In the genomic region with DNA sequence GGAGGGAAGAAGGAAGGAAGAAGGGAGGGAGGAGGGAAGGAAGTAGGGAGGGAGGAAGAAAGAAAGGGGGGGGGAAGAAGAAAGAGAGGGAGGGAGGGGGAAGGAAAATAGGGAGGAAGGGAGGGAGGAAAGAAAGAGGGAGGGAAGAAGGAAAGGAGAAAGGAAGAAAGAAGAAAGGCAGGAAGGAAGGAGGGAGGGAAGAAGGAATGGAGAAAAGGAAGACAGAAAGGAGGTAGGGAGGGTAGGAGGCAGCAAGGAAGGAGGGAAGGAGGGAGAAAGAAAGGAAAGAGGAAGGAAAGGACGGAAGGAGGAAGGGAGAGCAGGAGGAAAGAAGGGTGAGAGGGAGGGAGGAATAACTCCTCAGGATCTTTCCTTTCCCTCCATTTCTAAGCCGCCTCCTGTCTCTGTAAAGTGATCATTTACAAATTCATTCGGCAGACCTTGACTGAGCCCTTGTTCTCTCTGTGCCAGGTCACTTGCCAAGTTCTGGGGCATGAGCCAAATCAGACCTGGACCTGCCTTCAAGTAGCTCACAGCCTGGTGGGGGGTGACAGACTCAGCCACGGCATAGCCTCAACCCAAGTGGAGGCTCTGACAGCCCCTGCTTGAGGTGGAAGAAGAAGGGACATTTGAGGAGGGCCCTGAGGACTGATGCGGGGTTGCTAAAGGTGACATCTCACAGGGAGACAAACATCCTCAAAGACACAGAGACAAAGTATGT, we compare ENCODE assay signal across 30 cellular contexts.
"Had no signal": no experiment of that assay in that cellular context is flagged by ENCODE, and none has a peak within 500 bp of the region (broad histone marks: within the 10 kb centered on the region; RNA-seq: fewer than 3 reads in every experiment).

No MANE protein-coding gene starts in this region.

- H3K36me3 ChIP-seq: ascending aorta, brain microvascular endothelial cell, esophagus muscularis mucosa, left lung, neutrophil, prostate gland, stomach, thyroid gland, upper lobe of left lung, vagina had no signal

- H3K27ac ChIP-seq: ascending aorta, brain microvascular endothelial cell, esophagus muscularis mucosa, foreskin keratinocyte, left lung, neutrophil, prostate gland, stomach, thyroid gland, upper lobe of left lung, vagina, VCaP had no signal

- H3K27ac Mint-ChIP-seq: activated naive CD8-positive, alpha-beta T cell treated with anti-CD3 and anti-CD28 coated beads, Interleukin-2, amount 10 ng/mL, durations not matched to agents 7 days and 5 days; nephron; stimulated activated memory B cell treated with anti-CD40 and anti-IgM and Interleukin-4, amounts not matched to agents 10 μg/mL and 1 μg/mL and 100 μg/mL, for 72 hours had no signal

- H3K4me3 ChIP-seq: ascending aorta, esophagus muscularis mucosa, left lung, prostate gland, smooth muscle cell, stomach, thyroid gland, upper lobe of left lung, vagina had no signal

- H3K4me2 ChIP-seq: smooth muscle cell had no signal

- H3K4me1 ChIP-seq: ascending aorta, left lung, prostate gland, stomach, thyroid gland, upper lobe of left lung, vagina had no signal

- H3K36me3 Mint-ChIP-seq: activated naive CD8-positive, alpha-beta T cell treated with anti-CD3 and anti-CD28 coated beads, Interleukin-2, amount 10 ng/mL, durations not matched to agents 7 days and 5 days; stimulated activated memory B cell treated with anti-CD40 and anti-IgM and Interleukin-4, amounts not matched to agents 10 μg/mL and 1 μg/mL and 100 μg/mL, for 72 hours had no signal

- ATAC-seq: activated CD4-positive, CD25-positive, alpha-beta regulatory T cell treated with anti-CD3 and anti-CD28 coated beads, Interleukin-2, amount 50 U/mL, for 24 hours; foreskin keratinocyte; left lung; stimulated activated memory B cell treated with anti-CD40 and anti-IgM and Interleukin-4, amounts not matched to agents 10 μg/mL and 1 μg/mL and 100 μg/mL, for 72 hours had no signal

- DNase-seq: activated CD4-positive, alpha-beta T cell treated with anti-CD3 and anti-CD28 coated beads for 48 hours; activated CD4-positive, alpha-beta T cell treated with anti-CD3 and anti-CD28 coated beads, Interleukin-2, amount 50 U/mL, for 48 hours; activated CD8-positive, alpha-beta memory T cell treated with anti-CD3 and anti-CD28 coated beads for 24 hours; activated effector memory CD4-positive, alpha-beta T cell treated with Interleukin-2 at 50 U/mL for 16 hours; activated naive CD4-positive, alpha-beta T cell treated with Interleukin-2 at 50 U/mL for 16 hours; activated naive CD8-positive, alpha-beta T cell treated with anti-CD3 and anti-CD28 coated beads, Interleukin-2, amount 10 ng/mL, durations not matched to agents 7 days and 5 days; brain microvascular endothelial cell; caudate nucleus; dermis blood vessel endothelial cell; effector CD4-positive, alpha-beta T cell; foreskin keratinocyte; kidney glomerular epithelial cell; left lung; retina; stimulated activated CD4-positive, alpha-beta T cell treated with anti-CD3 and anti-CD28 coated beads, Interleukin-1b, Interleukin-23, amount 100 ng/mL, for 48 hours; stimulated activated CD4-positive, alpha-beta T cell treated with anti-CD3 and anti-CD28 coated beads, Interleukin-4, amount 100 ng/mL, for 4 hours; stimulated activated CD8-positive, alpha-beta memory T cell treated with anti-CD3 and anti-CD28 coated beads, Interleukin-4, amount 100 ng/mL, for 48 hours; stomach; thyroid gland; upper lobe of left lung had no signal

- H3K4me1 Mint-ChIP-seq: activated naive CD8-positive, alpha-beta T cell treated with anti-CD3 and anti-CD28 coated beads, Interleukin-2, amount 10 ng/mL, durations not matched to agents 7 days and 5 days; nephron; stimulated activated memory B cell treated with anti-CD40 and anti-IgM and Interleukin-4, amounts not matched to agents 10 μg/mL and 1 μg/mL and 100 μg/mL, for 72 hours had no signal

- H3K4me3 Mint-ChIP-seq: activated naive CD8-positive, alpha-beta T cell treated with anti-CD3 and anti-CD28 coated beads, Interleukin-2, amount 10 ng/mL, durations not matched to agents 7 days and 5 days; nephron; stimulated activated memory B cell treated with anti-CD40 and anti-IgM and Interleukin-4, amounts not matched to agents 10 μg/mL and 1 μg/mL and 100 μg/mL, for 72 hours had no signal

- H3K9me3 ChIP-seq: ascending aorta, left lung, neutrophil, prostate gland, stomach, thyroid gland, upper lobe of left lung, vagina had no signal

- H3K27me3 ChIP-seq: ascending aorta, brain microvascular endothelial cell, foreskin keratinocyte, left lung, stomach, thyroid gland, upper lobe of left lung, vagina had no signal
